Comparison of ENCODE assay signal across 30 cellular contexts in genomic region chr13:59468396-59468795, GRCh38.
"Had no signal": no experiment of that assay in that cellular context is flagged by ENCODE, and none has a peak within 500 bp of the region (broad histone marks: within the 10 kb centered on the region; RNA-seq: fewer than 3 reads in every experiment).

No MANE protein-coding gene starts in this region.

- H3K27me3 ChIP-seq: breast epithelium had no signal

- DNase-seq: activated CD4-positive, alpha-beta T cell treated with anti-CD3 and anti-CD28 coated beads for 4 hours; activated CD4-positive, alpha-beta T cell treated with anti-CD3 and anti-CD28 coated beads, Interleukin-2, amount 50 U/mL, for 48 hours; activated CD8-positive, alpha-beta memory T cell treated with anti-CD3 and anti-CD28 coated beads for 24 hours; activated gamma-delta T cell treated with Interleukin-2 at 50 U/mL for 16 hours; activated naive CD4-positive, alpha-beta T cell treated with anti-CD3 and anti-CD28 coated beads, Interleukin-2, amount 10 ng/mL, durations not matched to agents 7 days and 5 days; activated naive CD8-positive, alpha-beta T cell treated with anti-CD3 and anti-CD28 coated beads for 36 hours; activated T-cell treated with anti-CD3 and anti-CD28 coated beads for 4 hours; activated T-cell treated with anti-CD3 and anti-CD28 coated beads, Interleukin-2, amount 50 U/mL, for 48 hours; anterior cingulate cortex; central memory CD4-positive, alpha-beta T cell; Kasumi-1; KBM-7; NCI-H1105 treated with DMSO at 0.1 percent for 48 hours; NCI-H1436 treated with DMSO at 0.1 percent for 48 hours; NCI-H187 treated with DMSO at 0.1 percent for 48 hours; NCI-H2081 treated with DMSO at 0.1 percent for 48 hours; NCI-H2227 treated with DMSO at 0.1 percent for 48 hours; NCI-H446 treated with DMSO at 0.1 percent for 48 hours; NCI-H524 treated with DMSO at 0.1 percent for 48 hours; NCI-H774; NK-92 treated with Interleukin-12 subunit alpha and Interleukin-12 subunit beta, amount 100 ng/mL, for 24 hours; PC-3; SHP77 treated with DMSO at 0.1 percent for 48 hours; T-helper 17 cell; T-helper 9 cell had no signal

- H3K4me1 ChIP-seq: breast epithelium had no signal

- H3K4me1 Mint-ChIP-seq: activated naive CD4-positive, alpha-beta T cell treated with anti-CD3 and anti-CD28 coated beads, Interleukin-2, amount 10 ng/mL, durations not matched to agents 7 days and 5 days; activated naive CD8-positive, alpha-beta T cell treated with anti-CD3 and anti-CD28 coated beads for 36 hours; T-helper 17 cell had no signal

- H3K27ac ChIP-seq: breast epithelium had no signal

- H3K4me3 ChIP-seq: breast epithelium had no signal

- H3K4me3 Mint-ChIP-seq: activated naive CD4-positive, alpha-beta T cell treated with anti-CD3 and anti-CD28 coated beads, Interleukin-2, amount 10 ng/mL, durations not matched to agents 7 days and 5 days; activated naive CD8-positive, alpha-beta T cell treated with anti-CD3 and anti-CD28 coated beads for 36 hours; T-helper 17 cell had no signal

- H3K36me3 Mint-ChIP-seq: activated naive CD4-positive, alpha-beta T cell treated with anti-CD3 and anti-CD28 coated beads, Interleukin-2, amount 10 ng/mL, durations not matched to agents 7 days and 5 days; activated naive CD8-positive, alpha-beta T cell treated with anti-CD3 and anti-CD28 coated beads for 36 hours had no signal

- H3K9me3 Mint-ChIP-seq: activated naive CD4-positive, alpha-beta T cell treated with anti-CD3 and anti-CD28 coated beads, Interleukin-2, amount 10 ng/mL, durations not matched to agents 7 days and 5 days; activated T-helper 2 cell treated with anti-CD3 and anti-CD28 coated beads, Interferon-gamma antibody, Interleukin-2, Interleukin-4, amounts not matched to agents 10 μg/mL and 5 μg/mL and 100 μg/mL, durations not matched to agents 14 hours and 24 hours and 36 hours had no signal

- FAIRE-seq: RCC 7860, TTC549 had no signal

- H3K36me3 ChIP-seq: breast epithelium had no signal

- H3K9me3 ChIP-seq: breast epithelium had no signal

- H3K27ac Mint-ChIP-seq: activated naive CD4-positive, alpha-beta T cell treated with anti-CD3 and anti-CD28 coated beads, Interleukin-2, amount 10 ng/mL, durations not matched to agents 7 days and 5 days; activated naive CD8-positive, alpha-beta T cell treated with anti-CD3 and anti-CD28 coated beads for 36 hours; activated T-helper 2 cell treated with anti-CD3 and anti-CD28 coated beads, Interferon-gamma antibody, Interleukin-2, Interleukin-4, amounts not matched to agents 10 μg/mL and 5 μg/mL and 100 μg/mL, durations not matched to agents 14 hours and 24 hours and 36 hours; T-helper 17 cell had no signal

- ATAC-seq: activated CD4-positive, CD25-positive, alpha-beta regulatory T cell treated with anti-CD3 and anti-CD28 coated beads, Interleukin-2, amount 50 U/mL, for 24 hours; PC-3; T-helper 17 cell had no signal
